In the genomic region with DNA sequence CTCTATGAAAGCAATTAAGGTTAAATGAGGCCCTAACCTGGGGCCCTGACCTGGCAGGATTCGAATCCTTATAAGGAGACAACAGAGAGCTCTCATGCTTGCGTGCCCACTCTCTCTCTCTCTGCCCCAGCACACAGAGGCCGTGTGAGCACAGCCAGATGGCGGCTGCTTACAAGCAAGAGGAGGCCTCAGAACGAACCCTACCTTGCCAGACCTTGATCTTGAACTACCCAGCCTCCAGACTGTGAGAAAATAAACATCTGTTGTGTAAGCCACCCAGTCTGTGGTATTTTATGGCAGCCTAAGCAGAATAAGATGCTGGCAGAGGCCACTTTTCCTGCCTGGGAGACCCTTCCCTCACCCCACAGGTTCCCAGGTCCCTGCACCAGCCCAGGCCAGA, we compare ENCODE assay signal across 24 cellular contexts.
"Had no signal": no experiment of that assay in that cellular context is flagged by ENCODE, and none has a peak within 500 bp of the region (broad histone marks: within the 10 kb centered on the region; RNA-seq: fewer than 3 reads in every experiment).

No MANE protein-coding gene starts in this region.

- ATAC-seq: left colon; left lung; lower lobe of right lung; naive thymus-derived CD8-positive, alpha-beta T cell; right cardiac atrium; stimulated activated effector memory CD8-positive, alpha-beta T cell treated with anti-CD3 and anti-CD28 coated beads, Interleukin-12 subunit alpha, Interleukin-12 subunit beta, amount 100 ng/mL, for 72 hours had no signal

- FAIRE-seq: islet of Langerhans, kidney, small intestine had no signal

- H3K27ac ChIP-seq: left lung, lower lobe of right lung, neutrophil, sigmoid colon, spleen, suprapubic skin, thoracic aorta, tibial artery, vagina had no signal

- H3K4me3 ChIP-seq: left lung, lower lobe of right lung, sigmoid colon, spleen, suprapubic skin, thoracic aorta, tibial artery, vagina had no signal

- H3K36me3 ChIP-seq: left lung, lower lobe of right lung, neutrophil, sigmoid colon, spleen, suprapubic skin, thoracic aorta, tibial artery, vagina had no signal

- H3K9me3 ChIP-seq: sigmoid colon had no signal

- H3K27me3 ChIP-seq: vagina had no signal

- DNase-seq: hypothalamus; immature natural killer cell; kidney; left colon; left lung; lower lobe of right lung; mammary epithelial cell; mesenchymal stem cell; occipital lobe; right cardiac atrium; sigmoid colon; small intestine; spleen; stimulated activated CD4-positive, alpha-beta T cell treated with anti-CD3 and anti-CD28 coated beads, Interleukin-4, amount 100 ng/mL, for 24 hours; stimulated activated naive CD4-positive, alpha-beta T cell; trophoblast cell had no signal
